20 cellular contexts compared by ENCODE assay signal in the genomic region with DNA sequence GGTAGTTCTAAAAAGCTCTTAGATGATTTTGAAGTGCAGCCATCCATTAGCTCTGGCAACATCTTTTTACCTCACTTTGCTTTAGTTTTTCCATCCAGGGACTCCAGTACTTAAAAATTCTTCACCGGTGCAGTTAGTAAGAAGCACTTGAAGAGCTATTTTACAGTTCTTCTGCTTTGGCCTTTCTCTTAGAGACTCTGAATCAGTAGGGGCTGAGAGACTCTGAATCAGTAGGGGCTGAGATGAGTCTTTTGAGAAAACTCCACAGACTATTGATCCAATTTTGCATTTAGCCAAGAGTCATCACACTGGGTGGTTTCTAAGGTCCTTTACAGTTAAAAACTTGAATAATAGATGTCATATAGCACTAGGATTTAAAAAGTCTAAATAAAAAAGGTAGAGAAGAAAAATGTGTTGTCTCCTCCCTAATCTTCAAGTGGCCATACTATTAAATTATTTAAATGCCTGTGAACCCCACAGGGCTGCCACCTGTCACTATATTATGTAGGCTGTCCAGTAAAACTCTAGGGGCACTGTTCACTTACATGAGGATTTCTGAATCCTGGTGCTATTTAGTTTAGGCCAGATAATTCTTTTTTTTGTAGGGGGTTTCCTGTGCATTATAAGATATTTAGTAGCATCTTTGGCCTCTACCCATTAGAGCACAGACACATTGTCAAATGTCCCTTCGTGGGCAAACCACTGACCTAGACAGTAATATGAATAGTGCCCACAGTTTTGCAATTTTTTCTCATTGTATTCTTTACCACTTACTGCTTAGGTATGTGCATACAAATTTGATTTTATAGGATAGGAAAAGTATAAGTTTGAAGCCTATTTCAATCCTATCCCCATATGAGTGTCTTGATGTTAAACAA. TPM values are rescaled to one million over a fixed set of nuclear protein-coding genes. Genes with fewer than 3 reads are reported as not detected.
DNase-seq lines count a peak whose midpoint lies in the region; ATAC-seq, FAIRE-seq and TF ChIP-seq lines count a peak whose summit lies in the region.
"Had no signal": no experiment of that assay in that cellular context is flagged by ENCODE, and none has a peak within 500 bp of the region (broad histone marks: within the 10 kb centered on the region; RNA-seq: fewer than 3 reads in every experiment).

No MANE protein-coding gene starts in this region.

- TF ChIP-seq POLR2A in K562 (conservative IDR thresholded peaks at IDR 0.05) (no peak), thyroid gland (IDR thresholded peaks at IDR 0.05) (no peak)

- BruUV-seq in K562 (replicated peaks; lab: Mats Ljungman, UMichigan): no TSS peak

- H3K4me1 ChIP-seq in cardiac muscle cell (ENCODE audit: low read depth) (no peaks in the 10 kb centered on the region), K562 (replicated peaks in 1 of 2; ENCODE audit: control insufficient read depth in 2 of 2, insufficient read depth in 2 of 2, low read length in 2 of 2) (no peaks in the 10 kb centered on the region), thyroid gland (peaks cover 14 to 24% of the 10 kb centered on the region in 2 donors)

- no peak for TF ChIP-seq CTCF in cardiac muscle cell (IDR thresholded peaks at IDR 0.05; ENCODE audit: low read depth, low read length)
- 0 out of 2 replicates have a peak, but pooled peaks have one; percentile 11 for TF ChIP-seq CTCF in LNCaP clone FGC (IDR thresholded peaks at IDR 0.05; ENCODE audit: control insufficient read depth, extremely low read depth, insufficient read depth)
- TF ChIP-seq CTCF in K562 (IDR thresholded peaks at IDR 0.05 in 2 of 3, conservative IDR thresholded peaks at IDR 0.05 in 1 of 3; ENCODE audit: insufficient read depth in 2 of 3, low read depth in 1 of 3, low read length in 3 of 3): no peak; a peak in 1 of 6 replicates
- no peak for TF ChIP-seq CTCF in thyroid gland (IDR thresholded peaks at IDR 0.05)

- H3K36me3 ChIP-seq in cardiac muscle cell (peaks cover 14% of the 10 kb centered on the region), K562 (ENCODE audit: control insufficient read depth, insufficient read depth, low read length) (peaks cover 78% of the 10 kb centered on the region), thyroid gland (peaks cover 0 to 8% of the 10 kb centered on the region in 2 donors)

- H3K79me2 ChIP-seq in K562 (ENCODE audit: control insufficient read depth, insufficient read depth, low read length): peaks cover 44% of the 10 kb centered on the region

- TF ChIP-seq EP300 in K562 (IDR thresholded peaks at IDR 0.05; ENCODE audit: low read length): no peak

- no peak overlapping the region for H2AFZ ChIP-seq in K562 (ENCODE audit: low read depth, low read length)
- H2AFZ ChIP-seq: GM23248 had no signal

- no peak overlapping the region for H3K4me2 ChIP-seq in K562 (ENCODE audit: insufficient read depth, low read length)
- H3K4me2 ChIP-seq: BLaER1 had no signal

- no peak overlapping the region for H3K9ac ChIP-seq in K562 (ENCODE audit: insufficient read depth in 1 of 2, low read depth in 2 of 2, low read length in 2 of 2)
- H3K9ac ChIP-seq: BLaER1, GM23248 had no signal

- in situ Hi-C loops in K562 (cut with MboI): no loop called here

- CTCF ChIA-PET in K562 (lab: Yijun Ruan, JAX; ENCODE audit: low intra/inter-chr PET ratio): no interaction called here

- POLR2A ChIA-PET in K562 (lab: Yijun Ruan, JAX): interaction anchor here (0.6 to 1.1 kb wide), 2 partner anchors 9 to 158 kb away, joined by 3 to 4 read pairs; no protein-coding TSS in a partner anchor

- no peaks in the 10 kb centered on the region for H3K9me1 ChIP-seq in K562 (ENCODE audit: control insufficient read depth, insufficient read depth, low read length)

- 100% methylated on average over 2 of the region's 2 CpGs for WGBS in K562 (ENCODE audit: insufficient coverage, low coverage, missing lambda C conversion rate)
- 66% methylated on average over 2 of the region's 2 CpGs for WGBS in thyroid gland, 2 donors

- no peak overlapping the region for H3K4me3 ChIP-seq in cardiac muscle cell
- no peak overlapping the region for H3K4me3 ChIP-seq in LNCaP clone FGC (ENCODE audit: low read depth, low read length)
- H3K4me3 ChIP-seq in K562: no peak overlapping the region
- no peak overlapping the region for H3K4me3 ChIP-seq in thyroid gland (replicated peaks in 1 of 3)
- H3K4me3 ChIP-seq: BLaER1, GM23248, lung had no signal

- DNase-seq in cardiac muscle cell (ENCODE audit: low read depth in 1 of 2, low spot score in 1 of 2) (no peak), cardiac septum (ENCODE audit: low spot score) (no peak), LNCaP clone FGC (ENCODE audit: low read depth) (no peak), K562 (ENCODE audit: extremely low read depth in 1 of 4, low spot score in 3 of 4) (no peak), thyroid gland (no peak), NCI-H1436 (lab: John Stamatoyannopoulos, UW) (no peak)
- DNase-seq: cerebellar nuclear complex; GM23248; naive thymus-derived CD8-positive, alpha-beta T cell; NCI-H187; NCI-H82; right cardiac atrium; stimulated activated CD4-positive, alpha-beta T cell treated with anti-CD3 and anti-CD28 coated beads, Interleukin-2, amount 100 ng/mL, for 24 hours; WERI-Rb-1 had no signal

- H3K27ac ChIP-seq in cardiac muscle cell (peak overlapping the region; percentile 50), K562 (ENCODE audit: extremely low read depth, low read depth, low read length) (no peak overlapping the region), thyroid gland (peak overlapping the region in 2 of 3 donors; percentile 32 to 43)
- H3K27ac ChIP-seq: BLaER1, GM23248, RWPE1, WERI-Rb-1 had no signal

- H3K9me3 ChIP-seq in cardiac muscle cell (ENCODE audit: low read depth): no peaks in the 10 kb centered on the region
- no peaks in the 10 kb centered on the region for H3K9me3 ChIP-seq in K562 (replicated peaks; ENCODE audit: control insufficient read depth, insufficient read depth, low read depth, low read length)
- no peaks in the 10 kb centered on the region for H3K9me3 ChIP-seq in thyroid gland
- H3K9me3 ChIP-seq: BLaER1 had no signal

- TF ChIP-seq RAD21 in K562 (CRISPR knock-in tag; conservative IDR thresholded peaks at IDR 0.05 in 1 of 2, IDR thresholded peaks at IDR 0.05 in 1 of 2): no peak

- FAIRE-seq in K562 (lab: Jason Lieb, UNC): no peak
- FAIRE-seq: endothelial cell of umbilical vein, frontal cortex had no signal

- no peaks in the 10 kb centered on the region for H3K27me3 ChIP-seq in cardiac muscle cell
- no peaks in the 10 kb centered on the region for H3K27me3 ChIP-seq in K562 (ENCODE audit: control insufficient read depth in 2 of 2, insufficient read depth in 2 of 2, low read length in 2 of 2)
- H3K27me3 ChIP-seq in thyroid gland: no peaks in the 10 kb centered on the region
- H3K27me3 ChIP-seq: BLaER1 had no signal

- 0 out of 3 replicates have a peak, but pooled peaks have one; percentile 36 for ATAC-seq in K562
- ATAC-seq in HG03135 (IDR thresholded peaks at IDR 0.05; ENCODE audit: unreplicated experiment): no peak
- ATAC-seq: naive thymus-derived CD8-positive, alpha-beta T cell; right cardiac atrium had no signal

- intact Hi-C loops in cardiac septum (cut with DNase I) (no loop called here), K562 (cut with micrococcal nuclease) (no loop called here), thyroid gland (cut with DNase I) (no loop called here)

- H4K20me1 ChIP-seq in K562 (replicated peaks; ENCODE audit: control insufficient read depth, insufficient read depth, low read length): no peaks in the 10 kb centered on the region
- H4K20me1 ChIP-seq: BLaER1 had no signal

RNA-seq across cellular contexts. Expression of a gene that starts 26.3 kb away (rescaled TPM):
- total RNA-seq in cardiac muscle cell (39.8 and 55.8 TPM in 2 replicates), cardiac septum (37.4 TPM), K562 (2014; rRNA removed) (33.2 and 41.6 TPM in 2 replicates), K562 (2014; rRNA removed; fragmentation: Illumina TruSeq; extraction: Trizol) (56.9 and 62.7 TPM in 2 replicates), K562 (2015; rRNA removed; fragmentation: Illumina TruSeq; extraction: Trizol) (50.6 and 58.5 TPM in 2 replicates), K562 (2021) (44.5 and 50.3 TPM in 2 replicates), thyroid gland (10 to 100 TPM; 32.9 to 53.6 (median 36.9) TPM)
- polyA plus RNA-seq in cardiac muscle cell (98.4 and 111 TPM in 2 replicates), K562 (2011; rRNA removed) (151 and 179 TPM in 2 replicates), K562 (2014; fragmentation: Illumina TruSeq; extraction: Trizol) (54.2 and 55.5 TPM in 2 replicates), K562 (2014; fragmentation: Nextera tagmentation; extraction: Ambion mirVana) (100 to 1,000 TPM; 183 to 196 TPM), K562 (2014; rRNA removed) (55.0 and 66.1 TPM in 2 replicates)
- total RNA-seq in K562 (2011; cell fraction: chromatin; rRNA removed; ENCODE audit: low replicate concordance): 35.6 and 59.4 TPM in 2 replicates
- total RNA-seq in K562 (2011; cell fraction: nucleolus; rRNA removed): 24.7 and 28.0 TPM in 2 replicates
- total RNA-seq in K562 (2011; cell fraction: nucleoplasm; rRNA removed): 38.5 and 43.4 TPM in 2 replicates
- 66.9 and 70.7 TPM in 2 replicates for polyA plus RNA-seq in K562 (2011; cell fraction: cytosol; rRNA removed)
- polyA plus RNA-seq in K562 (2011; cell fraction: nucleus; rRNA removed): 126 and 221 TPM in 2 replicates
- 55.3 and 62.5 TPM in 2 replicates for polyA plus RNA-seq in K562 (2012)
- 58.4 and 60.5 TPM in 2 replicates for polyA minus RNA-seq in K562 (2011; rRNA and poly(A)+ RNA removed)
- polyA minus RNA-seq in K562 (2011; cell fraction: cytosol; rRNA and poly(A)+ RNA removed): 18.7 and 21.0 TPM in 2 replicates
- polyA minus RNA-seq in K562 (2011; cell fraction: nucleus; rRNA and poly(A)+ RNA removed): 15.2 and 25.2 TPM in 2 replicates

RNA-seq across cellular contexts. Expression of a gene that starts 31.2 kb away (rescaled TPM):
- total RNA-seq in cardiac muscle cell: 15.7 and 24.0 TPM in 2 replicates
- polyA plus RNA-seq in cardiac muscle cell: 30.1 and 50.4 TPM in 2 replicates
- total RNA-seq in cardiac septum: 12.0 TPM
- total RNA-seq in K562 (2011; cell fraction: chromatin; rRNA removed; ENCODE audit: low replicate concordance): 50.8 and 171 TPM in 2 replicates
- total RNA-seq in K562 (2011; cell fraction: nucleolus; rRNA removed): 21.7 and 26.6 TPM in 2 replicates
- 72.6 and 106 TPM in 2 replicates for total RNA-seq in K562 (2011; cell fraction: nucleoplasm; rRNA removed)
- total RNA-seq in K562 (2014; rRNA removed): 33.0 and 34.4 TPM in 2 replicates
- total RNA-seq in K562 (2014; rRNA removed; fragmentation: Illumina TruSeq; extraction: Trizol): 57.1 and 62.6 TPM in 2 replicates
- 51.5 and 55.1 TPM in 2 replicates for total RNA-seq in K562 (2015; rRNA removed; fragmentation: Illumina TruSeq; extraction: Trizol)
- total RNA-seq in K562 (2021): 47.4 and 47.8 TPM in 2 replicates
- 61.6 and 99.5 TPM in 2 replicates for polyA plus RNA-seq in K562 (2011; rRNA removed)
- polyA plus RNA-seq in K562 (2011; cell fraction: cytosol; rRNA removed): 16.1 and 24.9 TPM in 2 replicates
- 39.1 and 51.7 TPM in 2 replicates for polyA plus RNA-seq in K562 (2011; cell fraction: nucleus; rRNA removed)
- 32.5 and 74.9 TPM in 2 replicates for polyA plus RNA-seq in K562 (2012)
- 41.9 and 43.1 TPM in 2 replicates for polyA plus RNA-seq in K562 (2014; fragmentation: Illumina TruSeq; extraction: Trizol)
- 100 to 1,000 TPM; 108 to 110 TPM for polyA plus RNA-seq in K562 (2014; fragmentation: Nextera tagmentation; extraction: Ambion mirVana)
- polyA plus RNA-seq in K562 (2014; rRNA removed): 47.3 and 48.0 TPM in 2 replicates
- 67.8 and 85.7 TPM in 2 replicates for polyA minus RNA-seq in K562 (2011; rRNA and poly(A)+ RNA removed)
- polyA minus RNA-seq in K562 (2011; cell fraction: cytosol; rRNA and poly(A)+ RNA removed): 20.5 and 31.8 TPM in 2 replicates
- polyA minus RNA-seq in K562 (2011; cell fraction: nucleus; rRNA and poly(A)+ RNA removed): 45.6 and 53.3 TPM in 2 replicates
- total RNA-seq in thyroid gland: 10 to 100 TPM; 25.5 to 46.0 (median 33.0) TPM
